13 cellular contexts compared by ENCODE assay signal in genomic region chr7:35697414-35698175, GRCh38. TPM values are rescaled to one million over a fixed set of nuclear protein-coding genes. Genes with fewer than 3 reads are reported as not detected.
DNase-seq lines count a peak whose midpoint lies in the region; ATAC-seq and TF ChIP-seq lines count a peak whose summit lies in the region.
"Had no signal": no experiment of that assay in that cellular context is flagged by ENCODE, and none has a peak within 500 bp of the region (broad histone marks: within the 10 kb centered on the region; RNA-seq: fewer than 3 reads in every experiment).

No MANE protein-coding gene starts in this region.

- no peaks in the 10 kb centered on the region for H3K27me3 Mint-ChIP-seq in activated T-helper 17 cell treated with anti-CD3 and anti-CD28 coated beads, Interleukin-2, amount 50 U/mL, for 72 hours
- H3K27me3 Mint-ChIP-seq in immature natural killer cell (ENCODE audit: low read depth in 3 of 3): peaks cover 13 to 16% (median 15%) of the 10 kb centered on the region in 3 donors
- H3K27me3 Mint-ChIP-seq: CD4-positive, CD25-positive, alpha-beta regulatory T cell; IgD-negative memory B cell; progenitor cell of endocrine pancreas had no signal

- no peaks in the 10 kb centered on the region for H3K36me3 ChIP-seq in psoas muscle (ENCODE audit: insufficient read depth in 1 of 2, low read depth in 1 of 2)

- in situ Hi-C loops in ACHN (cut with HindIII; ENCODE audit: low pct_ligation_motif_present, low pct_unique_long_range_greater_than_20kb, low sequenced_read_pairs): no loop called here

- no peaks in the 10 kb centered on the region for H3K9me3 Mint-ChIP-seq in activated T-helper 17 cell treated with anti-CD3 and anti-CD28 coated beads, Interleukin-2, amount 50 U/mL, for 72 hours
- no peaks in the 10 kb centered on the region for H3K9me3 Mint-ChIP-seq in immature natural killer cell
- H3K9me3 Mint-ChIP-seq: CD4-positive, CD25-positive, alpha-beta regulatory T cell; IgD-negative memory B cell had no signal

- no peak for TF ChIP-seq CTCF in psoas muscle (IDR thresholded peaks at IDR 0.05)

- H3K27ac Mint-ChIP-seq in activated T-helper 17 cell treated with anti-CD3 and anti-CD28 coated beads, Interleukin-2, amount 50 U/mL, for 72 hours: peak overlapping the region; percentile 8
- H3K27ac Mint-ChIP-seq in immature natural killer cell: peak overlapping the region in 5 of 6 donors; percentile 99 to 100 (median 99)
- H3K27ac Mint-ChIP-seq: progenitor cell of endocrine pancreas had no signal

- no peak for ATAC-seq in activated T-helper 17 cell treated with anti-CD3 and anti-CD28 coated beads, Interleukin-2, amount 50 U/mL, for 72 hours (replicated peaks)
- ATAC-seq in psoas muscle (no peak), Right ventricle myocardium superior (ENCODE audit: poor library complexity) (no peak)

- peaks cover 11% of the 10 kb centered on the region for H3K4me1 Mint-ChIP-seq in activated T-helper 17 cell treated with anti-CD3 and anti-CD28 coated beads, Interleukin-2, amount 50 U/mL, for 72 hours
- peaks cover 38 to 39% of the 10 kb centered on the region in 2 donors for H3K4me1 Mint-ChIP-seq in immature natural killer cell

- no peaks in the 10 kb centered on the region for H3K27me3 ChIP-seq in psoas muscle (ENCODE audit: insufficient read depth in 3 of 3, low read length in 2 of 3)

- H3K4me1 ChIP-seq in psoas muscle: peaks cover 13% of the 10 kb centered on the region

- H3K9me3 ChIP-seq in psoas muscle: no peaks in the 10 kb centered on the region

- H3K27ac ChIP-seq in psoas muscle: no peak overlapping the region

- DNase-seq in ACHN (peak; percentile 49), HCEC 1CT (peak; percentile 83), immature natural killer cell (no peak), psoas muscle (no peak), Right ventricle myocardium superior (no peak), OCI-M1 (lab: John Stamatoyannopoulos, UW) (no peak)
- no peak for DNase-seq in stimulated activated CD4-positive, alpha-beta T cell treated with anti-CD3 and anti-CD28 coated beads, Interleukin-2, amount 100 ng/mL, for 24 hours
- DNase-seq: CD4-positive, CD25-positive, alpha-beta regulatory T cell; NCI-H526; T-helper 9 cell had no signal

- H3K4me3 Mint-ChIP-seq in activated T-helper 17 cell treated with anti-CD3 and anti-CD28 coated beads, Interleukin-2, amount 50 U/mL, for 72 hours: peak overlapping the region; percentile 85
- no peak overlapping the region for H3K4me3 Mint-ChIP-seq in immature natural killer cell

- H3K4me3 ChIP-seq in psoas muscle: no peak overlapping the region

- peaks cover 16% of the 10 kb centered on the region for H3K36me3 Mint-ChIP-seq in activated T-helper 17 cell treated with anti-CD3 and anti-CD28 coated beads, Interleukin-2, amount 50 U/mL, for 72 hours (ENCODE audit: low read depth)
- no peaks in the 10 kb centered on the region for H3K36me3 Mint-ChIP-seq in immature natural killer cell
- H3K36me3 Mint-ChIP-seq: CD4-positive, CD25-positive, alpha-beta regulatory T cell; IgD-negative memory B cell had no signal

- 58 to 77% (median 69%) methylated on average over 10 of the region's 10 CpGs for WGBS in psoas muscle, 3 donors

- intact Hi-C loops in psoas muscle (cut with DNase I) (loop anchor here (10.0 kb wide), 3 partner anchors 53 to 597 kb away; no protein-coding TSS in a partner anchor), Right ventricle myocardium superior (cut with DNase I) (no loop called here)

RNA-seq across cellular contexts. Expression of gene HERPUD2, which starts 2.7 kb away (rescaled TPM):
- total RNA-seq in activated T-helper 17 cell treated with anti-CD3 and anti-CD28 coated beads, Interleukin-2, amount 50 U/mL, for 72 hours: 10 to 100 TPM; 25.3 to 27.4 TPM
- polyA plus RNA-seq in immature natural killer cell (100 to 1,000 TPM in 1 of 3 donors, 10 to 100 TPM in 2; 65.1 to 115 (median 91.4) TPM), psoas muscle (10 to 100 TPM in 2 of 3 donors, 1 to 10 TPM in 1; 7.9 to 10.2 (median 10.0) TPM)
- total RNA-seq in psoas muscle (10 to 100 TPM; 12.5 to 21.5 (median 16.4) TPM), Right ventricle myocardium superior (13.5 TPM)

Comparison
In these comparisons a context has a peak if more than half of its experiments do, and no peak if none do; other contexts are left out.
1. DNase-seq: peak in ACHN (single experiment) and HCEC 1CT (single experiment); none in immature natural killer cell (0 of 3), psoas muscle (0 of 2), Right ventricle myocardium superior (single experiment), OCI-M1 (single experiment) and stimulated activated CD4-positive, alpha-beta T cell treated with anti-CD3 and anti-CD28 coated beads, Interleukin-2, amount 100 ng/mL, for 24 hours (0 of 2).